1 cellular context compared by ENCODE assay signal in the genomic region with DNA sequence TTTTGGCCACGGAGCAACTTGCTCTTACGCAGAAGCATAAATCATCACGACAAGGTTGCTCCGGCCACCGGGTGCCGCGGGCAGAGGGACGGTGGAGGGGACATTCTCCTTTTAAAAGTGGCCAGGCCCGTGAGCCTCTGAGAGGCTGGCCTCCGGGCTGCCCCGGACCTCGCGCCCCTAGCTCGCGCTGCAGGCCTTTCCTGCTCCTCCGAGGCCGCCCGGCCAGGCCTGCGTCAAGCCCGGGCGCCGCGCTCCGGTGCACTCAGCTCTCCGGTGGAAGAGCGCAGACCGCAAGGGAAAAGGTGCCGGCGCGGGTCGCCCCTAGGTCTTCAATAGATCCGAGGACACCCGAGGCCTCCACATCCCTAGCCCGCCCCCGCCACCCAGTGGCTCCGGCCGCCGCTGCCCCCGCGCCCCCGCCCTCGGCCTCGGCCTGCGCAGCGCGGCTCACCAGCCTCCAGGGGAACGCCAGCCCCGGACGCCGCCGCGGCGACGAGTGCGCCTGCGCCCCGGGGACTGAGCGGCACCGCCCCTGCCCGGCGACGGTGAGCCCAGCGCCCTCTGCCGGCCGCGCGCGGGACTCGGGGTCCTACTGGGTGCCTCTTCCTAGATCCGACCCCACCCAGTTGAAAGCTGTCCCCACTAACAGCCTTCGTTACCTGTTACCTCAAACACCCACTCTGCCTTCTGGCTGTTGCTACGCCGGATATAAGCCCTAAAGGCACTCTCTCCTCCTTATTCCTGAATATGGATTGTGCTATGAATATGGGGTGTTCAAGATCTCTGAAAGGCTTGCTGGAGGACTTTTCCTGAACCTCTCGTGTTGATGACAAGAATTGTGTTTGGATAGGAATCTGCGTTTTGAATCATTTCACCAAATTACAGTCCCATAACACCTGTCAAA.
TF ChIP-seq lines count a peak whose summit lies in the region.

A gene (minus strand): TSS at position 500 of the 904 bp plus-strand sequence. CDS start 10,671 bp downstream, outside the sequence.

TF ChIP-seq in K562, 482 proteins besides CTCF, POLR2A, EP300 and RAD21 (continued from another document and continues in another):
- TF ChIP-seq, protein P1, sequence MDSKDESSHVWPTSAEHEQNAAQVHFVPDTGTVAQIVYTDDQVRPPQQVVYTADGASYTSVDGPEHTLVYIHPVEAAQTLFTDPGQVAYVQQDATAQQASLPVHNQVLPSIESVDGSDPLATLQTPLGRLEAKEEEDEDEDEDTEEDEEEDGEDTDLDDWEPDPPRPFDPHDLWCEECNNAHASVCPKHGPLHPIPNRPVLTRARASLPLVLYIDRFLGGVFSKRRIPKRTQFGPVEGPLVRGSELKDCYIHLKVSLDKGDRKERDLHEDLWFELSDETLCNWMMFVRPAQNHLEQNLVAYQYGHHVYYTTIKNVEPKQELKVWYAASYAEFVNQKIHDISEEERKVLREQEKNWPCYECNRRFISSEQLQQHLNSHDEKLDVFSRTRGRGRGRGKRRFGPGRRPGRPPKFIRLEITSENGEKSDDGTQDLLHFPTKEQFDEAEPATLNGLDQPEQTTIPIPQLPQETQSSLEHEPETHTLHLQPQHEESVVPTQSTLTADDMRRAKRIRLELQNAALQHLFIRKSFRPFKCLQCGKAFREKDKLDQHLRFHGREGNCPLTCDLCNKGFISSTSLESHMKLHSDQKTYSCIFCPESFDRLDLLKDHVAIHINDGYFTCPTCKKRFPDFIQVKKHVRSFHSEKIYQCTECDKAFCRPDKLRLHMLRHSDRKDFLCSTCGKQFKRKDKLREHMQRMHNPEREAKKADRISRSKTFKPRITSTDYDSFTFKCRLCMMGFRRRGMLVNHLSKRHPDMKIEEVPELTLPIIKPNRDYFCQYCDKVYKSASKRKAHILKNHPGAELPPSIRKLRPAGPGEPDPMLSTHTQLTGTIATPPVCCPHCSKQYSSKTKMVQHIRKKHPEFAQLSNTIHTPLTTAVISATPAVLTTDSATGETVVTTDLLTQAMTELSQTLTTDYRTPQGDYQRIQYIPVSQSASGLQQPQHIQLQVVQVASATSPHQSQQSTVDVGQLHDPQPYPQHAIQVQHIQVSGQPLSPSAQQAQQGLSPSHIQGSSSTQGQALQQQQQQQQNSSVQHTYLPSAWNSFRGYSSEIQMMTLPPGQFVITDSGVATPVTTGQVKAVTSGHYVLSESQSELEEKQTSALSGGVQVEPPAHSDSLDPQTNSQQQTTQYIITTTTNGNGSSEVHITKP (IDR thresholded peaks at IDR 0.05; ENCODE audit: partially characterized antibody): peak; percentile 63
- TF ChIP-seq KLF10 (CRISPR knock-in tag; IDR thresholded peaks at IDR 0.05): no peak
- TF ChIP-seq, protein P2, sequence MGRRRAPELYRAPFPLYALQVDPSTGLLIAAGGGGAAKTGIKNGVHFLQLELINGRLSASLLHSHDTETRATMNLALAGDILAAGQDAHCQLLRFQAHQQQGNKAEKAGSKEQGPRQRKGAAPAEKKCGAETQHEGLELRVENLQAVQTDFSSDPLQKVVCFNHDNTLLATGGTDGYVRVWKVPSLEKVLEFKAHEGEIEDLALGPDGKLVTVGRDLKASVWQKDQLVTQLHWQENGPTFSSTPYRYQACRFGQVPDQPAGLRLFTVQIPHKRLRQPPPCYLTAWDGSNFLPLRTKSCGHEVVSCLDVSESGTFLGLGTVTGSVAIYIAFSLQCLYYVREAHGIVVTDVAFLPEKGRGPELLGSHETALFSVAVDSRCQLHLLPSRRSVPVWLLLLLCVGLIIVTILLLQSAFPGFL (CRISPR knock-in tag; IDR thresholded peaks at IDR 0.05): no peak
- TF ChIP-seq NFE2L1 (tag; IDR thresholded peaks at IDR 0.05; ENCODE audit: borderline replicate concordance, low read depth): no peak
- peak; percentile 55; the same call in 1 of the 2 replicates for TF ChIP-seq SUPT5H (IDR thresholded peaks at IDR 0.05)
- TF ChIP-seq TAF1 (IDR thresholded peaks at IDR 0.05; ENCODE audit: control insufficient read depth, extremely low read depth, insufficient read depth, low read length, severe bottlenecking): no peak
- TF ChIP-seq HNRNPH1 (optimal IDR thresholded peaks at IDR 0.05; ENCODE audit: low read depth, low read length): no peak
- TF ChIP-seq ZNF23 (CRISPR knock-in tag; IDR thresholded peaks at IDR 0.05): no peak
- no peak for TF ChIP-seq HMG20B (CRISPR knock-in tag; IDR thresholded peaks at IDR 0.05)
- TF ChIP-seq, protein P3, sequence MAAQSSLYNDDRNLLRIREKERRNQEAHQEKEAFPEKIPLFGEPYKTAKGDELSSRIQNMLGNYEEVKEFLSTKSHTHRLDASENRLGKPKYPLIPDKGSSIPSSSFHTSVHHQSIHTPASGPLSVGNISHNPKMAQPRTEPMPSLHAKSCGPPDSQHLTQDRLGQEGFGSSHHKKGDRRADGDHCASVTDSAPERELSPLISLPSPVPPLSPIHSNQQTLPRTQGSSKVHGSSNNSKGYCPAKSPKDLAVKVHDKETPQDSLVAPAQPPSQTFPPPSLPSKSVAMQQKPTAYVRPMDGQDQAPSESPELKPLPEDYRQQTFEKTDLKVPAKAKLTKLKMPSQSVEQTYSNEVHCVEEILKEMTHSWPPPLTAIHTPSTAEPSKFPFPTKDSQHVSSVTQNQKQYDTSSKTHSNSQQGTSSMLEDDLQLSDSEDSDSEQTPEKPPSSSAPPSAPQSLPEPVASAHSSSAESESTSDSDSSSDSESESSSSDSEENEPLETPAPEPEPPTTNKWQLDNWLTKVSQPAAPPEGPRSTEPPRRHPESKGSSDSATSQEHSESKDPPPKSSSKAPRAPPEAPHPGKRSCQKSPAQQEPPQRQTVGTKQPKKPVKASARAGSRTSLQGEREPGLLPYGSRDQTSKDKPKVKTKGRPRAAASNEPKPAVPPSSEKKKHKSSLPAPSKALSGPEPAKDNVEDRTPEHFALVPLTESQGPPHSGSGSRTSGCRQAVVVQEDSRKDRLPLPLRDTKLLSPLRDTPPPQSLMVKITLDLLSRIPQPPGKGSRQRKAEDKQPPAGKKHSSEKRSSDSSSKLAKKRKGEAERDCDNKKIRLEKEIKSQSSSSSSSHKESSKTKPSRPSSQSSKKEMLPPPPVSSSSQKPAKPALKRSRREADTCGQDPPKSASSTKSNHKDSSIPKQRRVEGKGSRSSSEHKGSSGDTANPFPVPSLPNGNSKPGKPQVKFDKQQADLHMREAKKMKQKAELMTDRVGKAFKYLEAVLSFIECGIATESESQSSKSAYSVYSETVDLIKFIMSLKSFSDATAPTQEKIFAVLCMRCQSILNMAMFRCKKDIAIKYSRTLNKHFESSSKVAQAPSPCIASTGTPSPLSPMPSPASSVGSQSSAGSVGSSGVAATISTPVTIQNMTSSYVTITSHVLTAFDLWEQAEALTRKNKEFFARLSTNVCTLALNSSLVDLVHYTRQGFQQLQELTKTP (IDR thresholded peaks at IDR 0.05; ENCODE audit: low read depth in 1 of 2, partially characterized antibody in 2 of 2): peak in 1 of 2 experiments; percentile 18
- TF ChIP-seq, protein P4, sequence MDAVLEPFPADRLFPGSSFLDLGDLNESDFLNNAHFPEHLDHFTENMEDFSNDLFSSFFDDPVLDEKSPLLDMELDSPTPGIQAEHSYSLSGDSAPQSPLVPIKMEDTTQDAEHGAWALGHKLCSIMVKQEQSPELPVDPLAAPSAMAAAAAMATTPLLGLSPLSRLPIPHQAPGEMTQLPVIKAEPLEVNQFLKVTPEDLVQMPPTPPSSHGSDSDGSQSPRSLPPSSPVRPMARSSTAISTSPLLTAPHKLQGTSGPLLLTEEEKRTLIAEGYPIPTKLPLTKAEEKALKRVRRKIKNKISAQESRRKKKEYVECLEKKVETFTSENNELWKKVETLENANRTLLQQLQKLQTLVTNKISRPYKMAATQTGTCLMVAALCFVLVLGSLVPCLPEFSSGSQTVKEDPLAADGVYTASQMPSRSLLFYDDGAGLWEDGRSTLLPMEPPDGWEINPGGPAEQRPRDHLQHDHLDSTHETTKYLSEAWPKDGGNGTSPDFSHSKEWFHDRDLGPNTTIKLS (IDR thresholded peaks at IDR 0.05; ENCODE audit: borderline replicate concordance, low read depth): no peak
- TF ChIP-seq, protein P5, sequence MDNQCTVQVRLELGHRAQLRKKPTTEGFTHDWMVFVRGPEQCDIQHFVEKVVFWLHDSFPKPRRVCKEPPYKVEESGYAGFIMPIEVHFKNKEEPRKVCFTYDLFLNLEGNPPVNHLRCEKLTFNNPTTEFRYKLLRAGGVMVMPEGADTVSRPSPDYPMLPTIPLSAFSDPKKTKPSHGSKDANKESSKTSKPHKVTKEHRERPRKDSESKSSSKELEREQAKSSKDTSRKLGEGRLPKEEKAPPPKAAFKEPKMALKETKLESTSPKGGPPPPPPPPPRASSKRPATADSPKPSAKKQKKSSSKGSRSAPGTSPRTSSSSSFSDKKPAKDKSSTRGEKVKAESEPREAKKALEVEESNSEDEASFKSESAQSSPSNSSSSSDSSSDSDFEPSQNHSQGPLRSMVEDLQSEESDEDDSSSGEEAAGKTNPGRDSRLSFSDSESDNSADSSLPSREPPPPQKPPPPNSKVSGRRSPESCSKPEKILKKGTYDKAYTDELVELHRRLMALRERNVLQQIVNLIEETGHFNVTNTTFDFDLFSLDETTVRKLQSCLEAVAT (IDR thresholded peaks at IDR 0.05): no peak; a peak in 1 of 4 replicates
- TF ChIP-seq MEIS2 (IDR thresholded peaks at IDR 0.05; ENCODE audit: partially characterized antibody): peak; percentile 89
- no peak for TF ChIP-seq MCM3 (IDR thresholded peaks at IDR 0.05)
- peak; percentile 67 for TF ChIP-seq TBP (optimal IDR thresholded peaks at IDR 0.05; ENCODE audit: low read depth, low read length)
- TF ChIP-seq MECOM (CRISPR knock-in tag; IDR thresholded peaks at IDR 0.05): no peak
- peak; percentile 27 for TF ChIP-seq ATF7 (IDR thresholded peaks at IDR 0.05)
- no peak for TF ChIP-seq ZNF589 (CRISPR knock-in tag; IDR thresholded peaks at IDR 0.05; ENCODE audit: low read depth)
- no peak for TF ChIP-seq CHCHD3 (CRISPR knock-in tag; IDR thresholded peaks at IDR 0.05)
- TF ChIP-seq, protein P6, sequence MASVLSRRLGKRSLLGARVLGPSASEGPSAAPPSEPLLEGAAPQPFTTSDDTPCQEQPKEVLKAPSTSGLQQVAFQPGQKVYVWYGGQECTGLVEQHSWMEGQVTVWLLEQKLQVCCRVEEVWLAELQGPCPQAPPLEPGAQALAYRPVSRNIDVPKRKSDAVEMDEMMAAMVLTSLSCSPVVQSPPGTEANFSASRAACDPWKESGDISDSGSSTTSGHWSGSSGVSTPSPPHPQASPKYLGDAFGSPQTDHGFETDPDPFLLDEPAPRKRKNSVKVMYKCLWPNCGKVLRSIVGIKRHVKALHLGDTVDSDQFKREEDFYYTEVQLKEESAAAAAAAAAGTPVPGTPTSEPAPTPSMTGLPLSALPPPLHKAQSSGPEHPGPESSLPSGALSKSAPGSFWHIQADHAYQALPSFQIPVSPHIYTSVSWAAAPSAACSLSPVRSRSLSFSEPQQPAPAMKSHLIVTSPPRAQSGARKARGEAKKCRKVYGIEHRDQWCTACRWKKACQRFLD (CRISPR knock-in tag; IDR thresholded peaks at IDR 0.05): peak; percentile 39; the same call in 1 of the 2 replicates
- no peak for TF ChIP-seq FOXP1 (CRISPR knock-in tag; IDR thresholded peaks at IDR 0.05)
- TF ChIP-seq, protein P7, sequence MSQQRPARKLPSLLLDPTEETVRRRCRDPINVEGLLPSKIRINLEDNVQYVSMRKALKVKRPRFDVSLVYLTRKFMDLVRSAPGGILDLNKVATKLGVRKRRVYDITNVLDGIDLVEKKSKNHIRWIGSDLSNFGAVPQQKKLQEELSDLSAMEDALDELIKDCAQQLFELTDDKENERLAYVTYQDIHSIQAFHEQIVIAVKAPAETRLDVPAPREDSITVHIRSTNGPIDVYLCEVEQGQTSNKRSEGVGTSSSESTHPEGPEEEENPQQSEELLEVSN (IDR thresholded peaks at IDR 0.05; ENCODE audit: borderline replicate concordance in 1 of 2, extremely low read depth in 1 of 2, insufficient read depth in 1 of 2, insufficient read length in 1 of 2, low read depth in 1 of 2, low read length in 1 of 2, poor library complexity in 1 of 2, severe bottlenecking in 1 of 2): peak in 1 of 2 experiments; percentile 24
- no peak for TF ChIP-seq HCFC1 (IDR thresholded peaks at IDR 0.05; ENCODE audit: low read depth, low read length)
- 0 out of 2 replicates have a peak, but pooled peaks have one; percentile 40 for TF ChIP-seq ZNF212 (CRISPR knock-in tag; IDR thresholded peaks at IDR 0.05)
- TF ChIP-seq U2AF2 (optimal IDR thresholded peaks at IDR 0.05; ENCODE audit: low read depth, low read length): no peak
- TF ChIP-seq NUFIP1 (IDR thresholded peaks at IDR 0.05; ENCODE audit: partially characterized antibody): no peak
- no peak for TF ChIP-seq ZNF408 (CRISPR knock-in tag; IDR thresholded peaks at IDR 0.05; ENCODE audit: low read depth)
- TF ChIP-seq ZNF699 (CRISPR knock-in tag; IDR thresholded peaks at IDR 0.05; ENCODE audit: insufficient replicate concordance): no peak
- TF ChIP-seq DACH1 (IDR thresholded peaks at IDR 0.05; ENCODE audit: partially characterized antibody): no peak
- no peak for TF ChIP-seq ZNF764 (CRISPR knock-in tag; IDR thresholded peaks at IDR 0.05; ENCODE audit: low read depth)
- TF ChIP-seq GTF2F1 (IDR thresholded peaks at IDR 0.05; ENCODE audit: low read depth, low read length): no peak
- TF ChIP-seq, protein P8, sequence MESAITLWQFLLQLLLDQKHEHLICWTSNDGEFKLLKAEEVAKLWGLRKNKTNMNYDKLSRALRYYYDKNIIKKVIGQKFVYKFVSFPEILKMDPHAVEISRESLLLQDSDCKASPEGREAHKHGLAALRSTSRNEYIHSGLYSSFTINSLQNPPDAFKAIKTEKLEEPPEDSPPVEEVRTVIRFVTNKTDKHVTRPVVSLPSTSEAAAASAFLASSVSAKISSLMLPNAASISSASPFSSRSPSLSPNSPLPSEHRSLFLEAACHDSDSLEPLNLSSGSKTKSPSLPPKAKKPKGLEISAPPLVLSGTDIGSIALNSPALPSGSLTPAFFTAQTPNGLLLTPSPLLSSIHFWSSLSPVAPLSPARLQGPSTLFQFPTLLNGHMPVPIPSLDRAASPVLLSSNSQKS (CRISPR knock-in tag; IDR thresholded peaks at IDR 0.05): no peak
- no peak for TF ChIP-seq PCBP1 (IDR thresholded peaks at IDR 0.05; ENCODE audit: low read depth, low read length, poor library complexity, severe bottlenecking)
- TF ChIP-seq, protein P9, sequence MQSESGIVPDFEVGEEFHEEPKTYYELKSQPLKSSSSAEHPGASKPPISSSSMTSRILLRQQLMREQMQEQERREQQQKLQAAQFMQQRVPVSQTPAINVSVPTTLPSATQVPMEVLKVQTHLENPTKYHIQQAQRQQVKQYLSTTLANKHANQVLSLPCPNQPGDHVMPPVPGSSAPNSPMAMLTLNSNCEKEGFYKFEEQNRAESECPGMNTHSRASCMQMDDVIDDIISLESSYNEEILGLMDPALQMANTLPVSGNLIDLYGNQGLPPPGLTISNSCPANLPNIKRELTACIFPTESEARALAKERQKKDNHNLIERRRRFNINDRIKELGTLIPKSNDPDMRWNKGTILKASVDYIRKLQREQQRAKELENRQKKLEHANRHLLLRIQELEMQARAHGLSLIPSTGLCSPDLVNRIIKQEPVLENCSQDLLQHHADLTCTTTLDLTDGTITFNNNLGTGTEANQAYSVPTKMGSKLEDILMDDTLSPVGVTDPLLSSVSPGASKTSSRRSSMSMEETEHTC (IDR thresholded peaks at IDR 0.05): no peak
- no peak for TF ChIP-seq ARID2 (IDR thresholded peaks at IDR 0.05)
- TF ChIP-seq ZNF445 (CRISPR knock-in tag; IDR thresholded peaks at IDR 0.05; ENCODE audit: low read depth): no peak
- no peak for TF ChIP-seq MED1 (CRISPR knock-in tag; IDR thresholded peaks at IDR 0.05; ENCODE audit: borderline replicate concordance)
- TF ChIP-seq ZNF583 (CRISPR knock-in tag; IDR thresholded peaks at IDR 0.05): no peak
- TF ChIP-seq RBM34 (IDR thresholded peaks at IDR 0.05; ENCODE audit: borderline replicate concordance, insufficient read depth, low read length): no peak
- TF ChIP-seq PURB (CRISPR knock-in tag; IDR thresholded peaks at IDR 0.05; ENCODE audit: low read depth): no peak
- TF ChIP-seq RBM15 (IDR thresholded peaks at IDR 0.05; ENCODE audit: insufficient read depth, low read length): no peak
- TF ChIP-seq MCM5 (IDR thresholded peaks at IDR 0.05; ENCODE audit: low read depth): no peak
- TF ChIP-seq BCOR (IDR thresholded peaks at IDR 0.05): no peak
- TF ChIP-seq HDAC2 (IDR thresholded peaks at IDR 0.05): no peak; the same call in 1 of the 2 replicates
- TF ChIP-seq XRCC5 (IDR thresholded peaks at IDR 0.05; ENCODE audit: low read depth, low read length): no peak
